Comparison of ENCODE assay signal across 8 cellular contexts in genomic region chr15:43800286-43801136, GRCh38. TPM values are rescaled to one million over a fixed set of nuclear protein-coding genes. Genes with fewer than 3 reads are reported as not detected.
A peak's percentile ranks its signal among the peaks of the same experiment; 100 is the strongest.
DNase-seq lines count a peak whose midpoint lies in the region; ATAC-seq and TF ChIP-seq lines count a peak whose summit lies in the region.

Gene HYPK (plus strand): TSS chr15:43800599. CDS start chr15:43800623, 24 bp downstream.

- TF ChIP-seq EP300 in transverse colon (IDR thresholded peaks at IDR 0.05; ENCODE audit: low read depth): no peak

- peak; percentile 95 for ATAC-seq in activated naive CD8-positive, alpha-beta T cell treated with anti-CD3 and anti-CD28 coated beads, Interleukin-2, amount 50 U/mL, for 24 hours

- DNase-seq in GM06990 (ENCODE audit: extremely low read depth, insufficient read length): peak; percentile 90
- DNase-seq in HFFc6: peak; percentile 82
- DNase-seq in NCI-H1105 (lab: John Stamatoyannopoulos, UW): peak; percentile 65
- DNase-seq in T follicular helper cell (ENCODE audit: low read depth): peak; percentile 86
- DNase-seq in activated naive CD8-positive, alpha-beta T cell treated with anti-CD3 and anti-CD28 coated beads, Interleukin-2, amount 50 U/mL, for 24 hours: peak; percentile 90
- peak; percentile 86 to 93 for DNase-seq in cardiac muscle cell (ENCODE audit: low read depth in 1 of 2, low spot score in 1 of 2)
- DNase-seq in pons (ENCODE audit: low spot score): peak; percentile 94
- peak; percentile 95 for DNase-seq in transverse colon

- peak; percentile 90 for TF ChIP-seq POLR2A in transverse colon (IDR thresholded peaks at IDR 0.05)

- H3K36me3 Mint-ChIP-seq in HFFc6 (ENCODE audit: low read depth): peaks cover 64% of the 10 kb centered on the region
- H3K36me3 Mint-ChIP-seq in activated naive CD8-positive, alpha-beta T cell treated with anti-CD3 and anti-CD28 coated beads, Interleukin-2, amount 50 U/mL, for 24 hours (ENCODE audit: low read depth): peaks cover 58% of the 10 kb centered on the region

- no peak for TF ChIP-seq CTCF in GM06990 (IDR thresholded peaks at IDR 0.05; ENCODE audit: insufficient read depth, low read length, poor library complexity, severe bottlenecking)
- no peak for TF ChIP-seq CTCF in HFFc6 (IDR thresholded peaks at IDR 0.05)
- no peak for TF ChIP-seq CTCF in cardiac muscle cell (IDR thresholded peaks at IDR 0.05; ENCODE audit: low read depth, low read length)
- TF ChIP-seq CTCF in transverse colon (IDR thresholded peaks at IDR 0.05): no peak

- intact Hi-C loops in transverse colon (cut with DNase I; ENCODE audit: low total_unique reads): no loop called here

- WGBS in transverse colon (ENCODE audit: low coverage in 1 of 2), 2 donors: 5 to 26% methylated on average over 5 to 44 of the region's 44 CpGs

- H3K27me3 ChIP-seq in GM06990 (replicated peaks; ENCODE audit: control insufficient read depth, insufficient read depth, low read length) (no peaks in the 10 kb centered on the region), cardiac muscle cell (no peaks in the 10 kb centered on the region), transverse colon (no peaks in the 10 kb centered on the region)

- H3K9me3 ChIP-seq in cardiac muscle cell (ENCODE audit: low read depth): no peaks in the 10 kb centered on the region
- H3K9me3 ChIP-seq in transverse colon: no peaks in the 10 kb centered on the region

- peaks cover 12% of the 10 kb centered on the region for H3K27me3 Mint-ChIP-seq in HFFc6 (ENCODE audit: insufficient read depth)
- no peaks in the 10 kb centered on the region for H3K27me3 Mint-ChIP-seq in activated naive CD8-positive, alpha-beta T cell treated with anti-CD3 and anti-CD28 coated beads, Interleukin-2, amount 50 U/mL, for 24 hours

- no peaks in the 10 kb centered on the region for H3K9me3 Mint-ChIP-seq in HFFc6
- no peaks in the 10 kb centered on the region for H3K9me3 Mint-ChIP-seq in activated naive CD8-positive, alpha-beta T cell treated with anti-CD3 and anti-CD28 coated beads, Interleukin-2, amount 50 U/mL, for 24 hours

- peak within 1 kb of the TSS; percentile 95 for H3K4me3 Mint-ChIP-seq in HFFc6
- peak within 1 kb of the TSS; percentile 92 for H3K4me3 Mint-ChIP-seq in activated naive CD8-positive, alpha-beta T cell treated with anti-CD3 and anti-CD28 coated beads, Interleukin-2, amount 50 U/mL, for 24 hours

- peak within 1 kb of the TSS; percentile 95 for H3K27ac Mint-ChIP-seq in HFFc6
- H3K27ac Mint-ChIP-seq in activated naive CD8-positive, alpha-beta T cell treated with anti-CD3 and anti-CD28 coated beads, Interleukin-2, amount 50 U/mL, for 24 hours: peak within 1 kb of the TSS; percentile 90

- peaks cover 51% of the 10 kb centered on the region for H3K4me1 Mint-ChIP-seq in HFFc6 (ENCODE audit: low read depth)
- peaks cover 36% of the 10 kb centered on the region for H3K4me1 Mint-ChIP-seq in activated naive CD8-positive, alpha-beta T cell treated with anti-CD3 and anti-CD28 coated beads, Interleukin-2, amount 50 U/mL, for 24 hours

- in situ Hi-C loops in transverse colon (cut with MboI; ENCODE audit: low pct_ligation_motif_present in 1 of 4, low pct_unique_long_range_greater_than_20kb in 1 of 4, low sequenced_read_pairs in 3 of 4): no loop called here

- H3K36me3 ChIP-seq in GM06990 (ENCODE audit: control insufficient read depth, insufficient read depth, low read length) (peaks cover 18% of the 10 kb centered on the region), cardiac muscle cell (peaks cover 28% of the 10 kb centered on the region), transverse colon (peaks cover 0 to 21% (median 4%) of the 10 kb centered on the region in 4 donors)

- H3K27ac ChIP-seq in cardiac muscle cell (peak within 1 kb of the TSS; percentile 89), transverse colon (peak within 1 kb of the TSS; percentile 89 to 93 (median 92))

- H3K4me1 ChIP-seq in cardiac muscle cell (ENCODE audit: low read depth) (peaks cover 6% of the 10 kb centered on the region), transverse colon (peaks cover 27 to 57% (median 37%) of the 10 kb centered on the region in 4 donors)

- H3K4me3 ChIP-seq in GM06990 (replicated peaks; ENCODE audit: low read depth, low read length): peak within 1 kb of the TSS; percentile 92
- peak within 1 kb of the TSS; percentile 73 for H3K4me3 ChIP-seq in cardiac muscle cell
- H3K4me3 ChIP-seq in transverse colon: peak within 1 kb of the TSS; percentile 62 to 88 (median 78)

RNA-seq across cellular contexts. Expression of gene HYPK, which starts in this region (rescaled TPM):
- 10 to 100 TPM; 12.3 to 33.8 (median 19.3) TPM for total RNA-seq in HFFc6 (2021; fragmentation: NEBNext Ultra II Directional; extraction: Animal tissue kit (Norgen Biotek cat#: 25700))
- total RNA-seq in cardiac muscle cell: 17.2 TPM in 2 replicates
- 12.8 and 16.5 TPM in 2 replicates for polyA plus RNA-seq in cardiac muscle cell
- total RNA-seq in transverse colon: 10 to 100 TPM; 10.6 to 41.1 (median 27.5) TPM

Comparison
In these comparisons a context has a peak if more than half of its experiments do, and no peak if none do; other contexts are left out.
1. Peak in every context shown above with its lines: DNase-seq, ATAC-seq, H3K4me3 ChIP-seq and H3K27ac ChIP-seq.